Comparison of ENCODE assay signal across 28 cellular contexts in the genomic region with DNA sequence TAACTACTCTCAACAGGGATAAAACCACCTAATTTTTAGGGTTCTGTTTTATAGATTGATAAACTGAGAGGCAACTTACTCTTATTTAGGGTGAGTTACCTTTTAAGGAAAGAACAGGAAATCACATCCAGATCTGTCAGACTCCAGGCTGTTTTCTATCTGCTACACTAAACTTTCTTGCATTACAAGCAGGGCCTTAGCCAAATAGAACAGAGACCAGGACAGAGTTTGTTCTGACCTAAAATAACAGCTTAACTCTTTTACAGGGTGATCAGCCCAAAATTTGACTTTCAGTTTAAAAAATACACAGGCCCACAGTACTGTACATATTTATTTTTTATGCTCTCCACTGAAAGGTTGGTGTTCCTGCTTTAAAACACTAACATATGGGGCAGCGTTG. TPM values are rescaled to one million over a fixed set of nuclear protein-coding genes. Genes with fewer than 3 reads are reported as not detected.
DNase-seq lines count a peak whose midpoint lies in the region; ATAC-seq, FAIRE-seq and TF ChIP-seq lines count a peak whose summit lies in the region.
"Had no signal": no experiment of that assay in that cellular context is flagged by ENCODE, and none has a peak within 500 bp of the region (broad histone marks: within the 10 kb centered on the region; RNA-seq: fewer than 3 reads in every experiment).

No MANE protein-coding gene starts in this region.

- 90% methylated on average over 1 of the region's 1 CpG for WGBS in HepG2 (ENCODE audit: low lambda C conversion rate)

- H3K4me3 Mint-ChIP-seq in activated CD4-positive, alpha-beta T cell treated with anti-CD3 and anti-CD28 coated beads, Interleukin-2, amount 10 ng/mL, durations not matched to agents 7 days and 5 days = no peak overlapping the region
- H3K4me3 Mint-ChIP-seq in activated CD4-positive, alpha-beta T cell treated with anti-CD3 and anti-CD28 coated beads for 36 hours = no peak overlapping the region
- H3K4me3 Mint-ChIP-seq in nephron progenitor cell = no peak overlapping the region
- no peak overlapping the region for H3K4me3 Mint-ChIP-seq in stimulated activated effector memory CD8-positive, alpha-beta T cell treated with anti-CD3 and anti-CD28 coated beads, Interleukin-12 subunit alpha, Interleukin-12 subunit beta, amount 100 ng/mL, for 72 hours
- H3K4me3 Mint-ChIP-seq: CD14-positive monocyte; CD8-positive, alpha-beta memory T cell; IgD-negative memory B cell had no signal

- H3K27ac ChIP-seq in HepG2 (ENCODE audit: extremely low read length, insufficient read depth, low read length) = no peak overlapping the region
- H3K27ac ChIP-seq: KMS-11, RWPE1 had no signal

- H3K9me3 Mint-ChIP-seq in activated CD4-positive, alpha-beta T cell treated with anti-CD3 and anti-CD28 coated beads, Interleukin-2, amount 10 ng/mL, durations not matched to agents 7 days and 5 days = peaks cover 2% of the 10 kb centered on the region
- no peaks in the 10 kb centered on the region for H3K9me3 Mint-ChIP-seq in activated CD4-positive, alpha-beta T cell treated with anti-CD3 and anti-CD28 coated beads for 36 hours (ENCODE audit: low read depth)
- H3K9me3 Mint-ChIP-seq in nephron progenitor cell = no peaks in the 10 kb centered on the region
- H3K9me3 Mint-ChIP-seq in stimulated activated effector memory CD8-positive, alpha-beta T cell treated with anti-CD3 and anti-CD28 coated beads, Interleukin-12 subunit alpha, Interleukin-12 subunit beta, amount 100 ng/mL, for 72 hours = no peaks in the 10 kb centered on the region
- H3K9me3 Mint-ChIP-seq: CD14-positive monocyte had no signal

- intact Hi-C loops in activated CD4-positive, alpha-beta T cell treated with anti-CD3 and anti-CD28 coated beads for 36 hours (cut with DNase I, micrococcal nuclease) = no loop called here
- intact Hi-C loops in HepG2 (cut with micrococcal nuclease; ENCODE audit: unreplicated experiment) = no loop called here

- no peak overlapping the region for H3K4me2 ChIP-seq in HepG2 (ENCODE audit: low read depth, low read length)
- H3K4me2 ChIP-seq: KMS-11 had no signal

- TF ChIP-seq POLR2A in HepG2 (IDR thresholded peaks at IDR 0.05; ENCODE audit: insufficient read depth in 1 of 2, low read depth in 2 of 2, low read length in 2 of 2) = no peak

- no peaks in the 10 kb centered on the region for H3K9me3 ChIP-seq in HepG2 (ENCODE audit: low read length)
- H3K9me3 ChIP-seq: BE2C had no signal

- H3K27ac Mint-ChIP-seq in activated CD4-positive, alpha-beta T cell treated with anti-CD3 and anti-CD28 coated beads, Interleukin-2, amount 10 ng/mL, durations not matched to agents 7 days and 5 days = peak overlapping the region; percentile 64
- H3K27ac Mint-ChIP-seq in activated CD4-positive, alpha-beta T cell treated with anti-CD3 and anti-CD28 coated beads for 36 hours = no peak overlapping the region
- peak overlapping the region; percentile 90 for H3K27ac Mint-ChIP-seq in nephron progenitor cell
- no peak overlapping the region for H3K27ac Mint-ChIP-seq in stimulated activated effector memory CD8-positive, alpha-beta T cell treated with anti-CD3 and anti-CD28 coated beads, Interleukin-12 subunit alpha, Interleukin-12 subunit beta, amount 100 ng/mL, for 72 hours
- H3K27ac Mint-ChIP-seq: CD14-positive monocyte had no signal

- in situ Hi-C loops in HepG2 (cut with HindIII; ENCODE audit: extremely low pct_ligation_motif_present, low pct_unique_long_range_greater_than_20kb) = no loop called here

- POLR2A ChIA-PET in activated CD4-positive, alpha-beta T cell treated with anti-CD3 and anti-CD28 coated beads, Interleukin-2, amount 10 ng/mL, durations not matched to agents 7 days and 5 days (lab: Charles Lee) = no interaction called here
- POLR2A ChIA-PET in activated CD4-positive, alpha-beta T cell treated with anti-CD3 and anti-CD28 coated beads for 36 hours (lab: Charles Lee) = no interaction called here
- POLR2A ChIA-PET in HepG2 (lab: Yijun Ruan, JAX) = interaction anchor here (0.5 kb wide), 1 partner anchor 1935 kb away, joined by 3 read pairs; no protein-coding TSS in a partner anchor

- no peaks in the 10 kb centered on the region for H4K20me1 ChIP-seq in HepG2 (ENCODE audit: insufficient read depth, low read length)

- TF ChIP-seq EP300 in HepG2 (IDR thresholded peaks at IDR 0.05; ENCODE audit: low read depth in 2 of 2, low read length in 2 of 2) (no peak), HepG2 (CRISPR knock-in tag; IDR thresholded peaks at IDR 0.05; ENCODE audit: borderline replicate concordance) (no peak)

- ATAC-seq in activated CD4-positive, alpha-beta T cell treated with anti-CD3 and anti-CD28 coated beads for 36 hours = no peak
- ATAC-seq in HepG2 = no peak
- no peak for ATAC-seq in stimulated activated effector memory CD8-positive, alpha-beta T cell treated with anti-CD3 and anti-CD28 coated beads, Interleukin-12 subunit alpha, Interleukin-12 subunit beta, amount 100 ng/mL, for 72 hours
- ATAC-seq: Panc1 had no signal

- CTCF ChIA-PET in activated CD4-positive, alpha-beta T cell treated with anti-CD3 and anti-CD28 coated beads, Interleukin-2, amount 10 ng/mL, durations not matched to agents 7 days and 5 days (lab: Charles Lee) = interaction anchor here (1.5 kb wide), 1 partner anchor 13 kb away, joined by 4 read pairs; no protein-coding TSS in a partner anchor
- CTCF ChIA-PET in activated CD4-positive, alpha-beta T cell treated with anti-CD3 and anti-CD28 coated beads for 36 hours (lab: Charles Lee) = no interaction called here
- CTCF ChIA-PET in HepG2 (lab: Yijun Ruan, JAX; ENCODE audit: low intra/inter-chr PET ratio, low total read pairs) = no interaction called here

- DNase-seq in activated CD4-positive, alpha-beta T cell treated with anti-CD3 and anti-CD28 coated beads, Interleukin-2, amount 10 ng/mL, durations not matched to agents 7 days and 5 days = no peak
- no peak for DNase-seq in activated CD4-positive, alpha-beta T cell treated with anti-CD3 and anti-CD28 coated beads for 36 hours
- peak; percentile 27 for DNase-seq in fibroblast of villous mesenchyme (ENCODE audit: low read depth)
- no peak for DNase-seq in nephron progenitor cell
- DNase-seq in HepG2 (ENCODE audit: low spot score) = no peak
- DNase-seq in midbrain (lab: John Stamatoyannopoulos, UW) = no peak
- no peak for DNase-seq in stimulated activated effector memory CD8-positive, alpha-beta T cell treated with anti-CD3 and anti-CD28 coated beads, Interleukin-12 subunit alpha, Interleukin-12 subunit beta, amount 100 ng/mL, for 72 hours (ENCODE audit: low spot score in 2 of 2)
- DNase-seq: 8988T; ACHN; BE2C; CD8-positive, alpha-beta memory T cell; MM.1S; NCI-H1048; NCI-H1417; NCI-H1694; NCI-H2081 treated with DMSO at 0.1 percent for 48 hours; NCI-H2171; NCI-H226; NCI-H510A; NCI-H69; SHP77 treated with DMSO at 0.1 percent for 48 hours had no signal

- no peak for TF ChIP-seq RAD21 in HepG2 (CRISPR knock-in tag; IDR thresholded peaks at IDR 0.05)

- FAIRE-seq in HepG2 (lab: Jason Lieb, UNC) = no peak
- FAIRE-seq: GM19239, H54 had no signal

- H3K9ac ChIP-seq in HepG2 (ENCODE audit: insufficient read depth, low read depth, low read length) = no peak overlapping the region
- H3K9ac ChIP-seq: KMS-11 had no signal

- H3K79me2 ChIP-seq in HepG2 (ENCODE audit: insufficient read depth, low read length) = no peaks in the 10 kb centered on the region

- no peak for TF ChIP-seq CTCF in fibroblast of villous mesenchyme (IDR thresholded peaks at IDR 0.05; ENCODE audit: insufficient read depth, low read depth, low read length)
- no peak for TF ChIP-seq CTCF in nephron progenitor cell (IDR thresholded peaks at IDR 0.05)
- TF ChIP-seq CTCF in HepG2 (CRISPR knock-in tag; IDR thresholded peaks at IDR 0.05) = no peak

- peaks cover 76% of the 10 kb centered on the region for H3K36me3 Mint-ChIP-seq in activated CD4-positive, alpha-beta T cell treated with anti-CD3 and anti-CD28 coated beads, Interleukin-2, amount 10 ng/mL, durations not matched to agents 7 days and 5 days (ENCODE audit: low read depth)
- peaks cover 33% of the 10 kb centered on the region for H3K36me3 Mint-ChIP-seq in activated CD4-positive, alpha-beta T cell treated with anti-CD3 and anti-CD28 coated beads for 36 hours (ENCODE audit: low read depth)
- H3K36me3 Mint-ChIP-seq in nephron progenitor cell (ENCODE audit: low read depth) = peaks cover 33% of the 10 kb centered on the region
- peaks cover 97% of the 10 kb centered on the region for H3K36me3 Mint-ChIP-seq in stimulated activated effector memory CD8-positive, alpha-beta T cell treated with anti-CD3 and anti-CD28 coated beads, Interleukin-12 subunit alpha, Interleukin-12 subunit beta, amount 100 ng/mL, for 72 hours

- H3K4me1 ChIP-seq in HepG2 (ENCODE audit: insufficient read depth, low read length) = peaks cover 8% of the 10 kb centered on the region
- H3K4me1 ChIP-seq: BE2C had no signal

- no peaks in the 10 kb centered on the region for H3K27me3 Mint-ChIP-seq in activated CD4-positive, alpha-beta T cell treated with anti-CD3 and anti-CD28 coated beads, Interleukin-2, amount 10 ng/mL, durations not matched to agents 7 days and 5 days
- no peaks in the 10 kb centered on the region for H3K27me3 Mint-ChIP-seq in activated CD4-positive, alpha-beta T cell treated with anti-CD3 and anti-CD28 coated beads for 36 hours
- no peaks in the 10 kb centered on the region for H3K27me3 Mint-ChIP-seq in nephron progenitor cell (ENCODE audit: low read depth, poor library complexity)
- H3K27me3 Mint-ChIP-seq: CD8-positive, alpha-beta memory T cell; IgD-negative memory B cell had no signal

- no peak overlapping the region for H3K4me3 ChIP-seq in fibroblast of villous mesenchyme (ENCODE audit: low read depth, low read length)
- no peak overlapping the region for H3K4me3 ChIP-seq in HepG2 (replicated peaks in 1 of 3; ENCODE audit: insufficient read depth in 1 of 3, low read depth in 2 of 3, low read length in 3 of 3)

- no peaks in the 10 kb centered on the region for H3K36me3 ChIP-seq in HepG2 (replicated peaks in 1 of 2; ENCODE audit: control insufficient read depth in 1 of 2, insufficient read depth in 2 of 2, low read length in 2 of 2)
- H3K36me3 ChIP-seq: BE2C had no signal

- peaks cover 3% of the 10 kb centered on the region for H3K4me1 Mint-ChIP-seq in activated CD4-positive, alpha-beta T cell treated with anti-CD3 and anti-CD28 coated beads, Interleukin-2, amount 10 ng/mL, durations not matched to agents 7 days and 5 days
- H3K4me1 Mint-ChIP-seq in activated CD4-positive, alpha-beta T cell treated with anti-CD3 and anti-CD28 coated beads for 36 hours = no peaks in the 10 kb centered on the region
- peaks cover 31% of the 10 kb centered on the region for H3K4me1 Mint-ChIP-seq in nephron progenitor cell
- H3K4me1 Mint-ChIP-seq in stimulated activated effector memory CD8-positive, alpha-beta T cell treated with anti-CD3 and anti-CD28 coated beads, Interleukin-12 subunit alpha, Interleukin-12 subunit beta, amount 100 ng/mL, for 72 hours = no peaks in the 10 kb centered on the region
- H3K4me1 Mint-ChIP-seq: CD14-positive monocyte; CD8-positive, alpha-beta memory T cell; IgD-negative memory B cell had no signal

- no peak overlapping the region for H2AFZ ChIP-seq in HepG2 (ENCODE audit: low read length)

- H3K27me3 ChIP-seq in HepG2 (ENCODE audit: control insufficient read depth in 1 of 2, insufficient read depth in 2 of 2, low read length in 2 of 2) = no peaks in the 10 kb centered on the region
- H3K27me3 ChIP-seq: BE2C had no signal

- BruUV-seq in HepG2 (replicated peaks; lab: Mats Ljungman, UMichigan) = no TSS peak

RNA-seq across cellular contexts. Expression of a gene that starts 38.6 kb away (rescaled TPM):
- 10 to 100 TPM; 35.6 to 42.4 TPM for total RNA-seq in activated CD4-positive, alpha-beta T cell treated with anti-CD3 and anti-CD28 coated beads, Interleukin-2, amount 10 ng/mL, durations not matched to agents 7 days and 5 days
- total RNA-seq in activated CD4-positive, alpha-beta T cell treated with anti-CD3 and anti-CD28 coated beads for 36 hours = 10 to 100 TPM; 29.4 to 39.2 TPM
- total RNA-seq in fibroblast of villous mesenchyme = 3.9 and 7.8 TPM in 2 replicates
- total RNA-seq in HepG2 (2016; rRNA removed; fragmentation: Illumina TruSeq; extraction: Trizol) = 16.1 and 23.8 TPM in 2 replicates
- total RNA-seq in HepG2 (2016; cell fraction: cytosol; rRNA removed; fragmentation: Illumina TruSeq; extraction: Trizol; ENCODE audit: low read depth) = 6.4 and 6.9 TPM in 2 replicates
- total RNA-seq in HepG2 (2016; cell fraction: insoluble cytoplasmic fraction; rRNA removed; fragmentation: Illumina TruSeq; extraction: Trizol) = 15.3 and 19.8 TPM in 2 replicates
- total RNA-seq in HepG2 (2016; cell fraction: membrane; rRNA removed; fragmentation: Illumina TruSeq; extraction: Trizol) = 15.4 and 15.5 TPM in 2 replicates
- 14.4 and 14.6 TPM in 2 replicates for total RNA-seq in HepG2 (2016; cell fraction: nucleus; rRNA removed; fragmentation: Illumina TruSeq; extraction: Trizol)
- 1.4 and 2.1 TPM in 2 replicates for polyA plus RNA-seq in HepG2 (2011; rRNA removed)
- 0.97 and 1.4 TPM in 2 replicates for polyA plus RNA-seq in HepG2 (2011; cell fraction: cytosol; rRNA removed)
- polyA plus RNA-seq in HepG2 (2011; cell fraction: nucleus; rRNA removed) = 0.50 and 1.2 TPM in 2 replicates
- 2.4 and 5.4 TPM in 2 replicates for polyA plus RNA-seq in HepG2 (2012)
- 4.9 and 5.5 TPM in 2 replicates for polyA plus RNA-seq in HepG2 (2016; cell fraction: cytosol; fragmentation: Illumina TruSeq; extraction: Trizol; ENCODE audit: low read depth)
- 22.0 and 23.5 TPM in 2 replicates for polyA plus RNA-seq in HepG2 (2016; cell fraction: insoluble cytoplasmic fraction; fragmentation: Illumina TruSeq; extraction: Trizol; ENCODE audit: low read depth)
- 8.3 and 10.1 TPM in 2 replicates for polyA plus RNA-seq in HepG2 (2016; cell fraction: membrane; fragmentation: Illumina TruSeq; extraction: Trizol; ENCODE audit: low read depth)
- 13.8 TPM in 2 replicates for polyA plus RNA-seq in HepG2 (2016; cell fraction: nucleus; fragmentation: Illumina TruSeq; extraction: Trizol; ENCODE audit: insufficient read depth, low read depth)
- polyA minus RNA-seq in HepG2 (2011; rRNA and poly(A)+ RNA removed; ENCODE audit: low replicate concordance) = 0.90 and 4.6 TPM in 2 replicates
- 2.0 and 3.3 TPM in 2 replicates for polyA minus RNA-seq in HepG2 (2011; cell fraction: cytosol; rRNA and poly(A)+ RNA removed)
- 6.8 and 11.5 TPM in 2 replicates for polyA minus RNA-seq in HepG2 (2011; cell fraction: nucleus; rRNA and poly(A)+ RNA removed)

Comparison
In these comparisons a context has a peak if more than half of its experiments do, and no peak if none do; other contexts are left out.
1. H3K27ac Mint-ChIP-seq: peak in activated CD4-positive, alpha-beta T cell treated with anti-CD3 and anti-CD28 coated beads, Interleukin-2, amount 10 ng/mL, durations not matched to agents 7 days and 5 days (single experiment) and nephron progenitor cell (single experiment); none in activated CD4-positive, alpha-beta T cell treated with anti-CD3 and anti-CD28 coated beads for 36 hours (single experiment) and stimulated activated effector memory CD8-positive, alpha-beta T cell treated with anti-CD3 and anti-CD28 coated beads, Interleukin-12 subunit alpha, Interleukin-12 subunit beta, amount 100 ng/mL, for 72 hours (single experiment).